In the genomic region with DNA sequence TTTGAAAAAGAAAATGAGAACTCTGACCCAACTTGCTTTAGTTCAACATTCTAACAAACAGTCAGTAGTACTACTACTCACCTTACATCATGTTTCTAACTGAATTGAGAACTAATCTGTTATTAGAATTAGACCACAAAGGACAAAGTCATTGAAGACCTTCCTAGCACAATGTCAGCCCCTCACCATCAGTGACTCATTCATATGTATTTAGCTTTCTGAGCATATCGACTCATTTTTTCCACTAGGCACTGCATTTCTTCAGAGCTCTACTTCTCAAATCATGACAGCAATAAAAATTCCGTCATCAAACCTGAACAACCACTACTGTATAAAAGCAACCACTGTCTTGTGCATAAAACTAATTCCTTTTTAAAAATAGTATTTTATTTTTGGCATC, we compare ENCODE assay signal across 22 cellular contexts. TPM values are rescaled to one million over a fixed set of nuclear protein-coding genes. Genes with fewer than 3 reads are reported as not detected.
DNase-seq lines count a peak whose midpoint lies in the region; ATAC-seq, FAIRE-seq and TF ChIP-seq lines count a peak whose summit lies in the region.
"Had no signal": no experiment of that assay in that cellular context is flagged by ENCODE, and none has a peak within 500 bp of the region (broad histone marks: within the 10 kb centered on the region; RNA-seq: fewer than 3 reads in every experiment).

No MANE protein-coding gene starts in this region.

- 98 to 100% methylated on average over 2 of the region's 2 CpGs for WGBS in GM23248 (ENCODE audit: low coverage in 1 of 2, low lambda C conversion rate in 2 of 2, missing lambda C conversion rate in 2 of 2), 2 experiments

- ATAC-seq in CD8-positive, alpha-beta T cell = no peak
- ATAC-seq in activated B cell treated with CpG ODN at 0.5 μM for 24 hours (ENCODE audit: low read depth) = peak; percentile 15
- ATAC-seq: A549 had no signal

- no peaks in the 10 kb centered on the region for H3K9me3 ChIP-seq in CD8-positive, alpha-beta T cell (ENCODE audit: low read length)
- no peaks in the 10 kb centered on the region for H3K9me3 ChIP-seq in endothelial cell of umbilical vein (replicated peaks; ENCODE audit: control insufficient read depth, insufficient read depth, low read length)
- no peaks in the 10 kb centered on the region for H3K9me3 ChIP-seq in GM23248 (ENCODE audit: low read depth)
- H3K9me3 ChIP-seq: A549, HAP-1, vagina had no signal

- intact Hi-C loops in CD8-positive, alpha-beta T cell (cut with DNase I, micrococcal nuclease) = loop anchor here in 1 of 2 experiments (10.0 kb wide), 1 partner anchor 478 kb away; the partner anchor contains the start of gene IMMP2L
- intact Hi-C loops in activated B cell treated with CpG ODN at 0.5 μM for 24 hours (cut with micrococcal nuclease) = no loop called here
- intact Hi-C loops in endothelial cell of umbilical vein (cut with micrococcal nuclease) = loop anchor here (5.0 kb wide), 1 partner anchor 651 kb away; no protein-coding TSS in a partner anchor

- H3K9me2 ChIP-seq in GM23248 (ENCODE audit: insufficient read depth) = no peaks in the 10 kb centered on the region

- no peaks in the 10 kb centered on the region for H3K79me2 ChIP-seq in endothelial cell of umbilical vein (ENCODE audit: control insufficient read depth, insufficient read depth, low read length)
- H3K79me2 ChIP-seq in GM23248 (ENCODE audit: insufficient read depth) = no peaks in the 10 kb centered on the region

- CTCF ChIA-PET in CD8-positive, alpha-beta T cell (lab: Charles Lee) = interaction anchor here (0.7 to 1.1 kb wide), 4 partner anchors 12 to 74 kb away, joined by 3 read pairs; no protein-coding TSS in a partner anchor
- CTCF ChIA-PET in activated B cell treated with CpG ODN at 0.5 μM for 24 hours (lab: Charles Lee) = interaction anchor here (1.3 kb wide), 1 partner anchor 13 kb away, joined by 9 read pairs; no protein-coding TSS in a partner anchor
- CTCF ChIA-PET in endothelial cell of umbilical vein (lab: Charles Lee) = interaction anchor here (1.1 to 1.8 kb wide), 2 partner anchors 8 to 12 kb away, joined by 3 to 8 read pairs; no protein-coding TSS in a partner anchor

- no peak for TF ChIP-seq CTCF in CD8-positive, alpha-beta T cell (IDR thresholded peaks at IDR 0.05)
- no peak for TF ChIP-seq CTCF in activated B cell treated with CpG ODN at 0.5 μM for 24 hours (IDR thresholded peaks at IDR 0.05)
- no peak for TF ChIP-seq CTCF in endothelial cell of umbilical vein (IDR thresholded peaks at IDR 0.05; ENCODE audit: extremely low read depth in 1 of 2, insufficient read depth in 1 of 2, low read depth in 1 of 2, low read length in 2 of 2)

- H3K27me3 Mint-ChIP-seq in CD8-positive, alpha-beta T cell (ENCODE audit: low read depth) = no peaks in the 10 kb centered on the region
- H3K27me3 Mint-ChIP-seq in activated B cell treated with CpG ODN at 0.5 μM for 24 hours = no peaks in the 10 kb centered on the region

- H3K27ac Mint-ChIP-seq in CD8-positive, alpha-beta T cell = peak overlapping the region; percentile 58
- H3K27ac Mint-ChIP-seq in activated B cell treated with CpG ODN at 0.5 μM for 24 hours = peak overlapping the region; percentile 59
- H3K27ac Mint-ChIP-seq: nephron had no signal

- H3K9me1 ChIP-seq in endothelial cell of umbilical vein (replicated peaks; ENCODE audit: control insufficient read depth, extremely low read depth, insufficient read depth, low read length) = no peaks in the 10 kb centered on the region

- H2AFZ ChIP-seq in endothelial cell of umbilical vein (ENCODE audit: low read depth, low read length) (no peak overlapping the region), GM23248 (no peak overlapping the region)

- no peak overlapping the region for H3K4me3 Mint-ChIP-seq in CD8-positive, alpha-beta T cell
- H3K4me3 Mint-ChIP-seq in activated B cell treated with CpG ODN at 0.5 μM for 24 hours = no peak overlapping the region
- H3K4me3 Mint-ChIP-seq: nephron had no signal

- H3K4me2 ChIP-seq in endothelial cell of umbilical vein (ENCODE audit: insufficient read depth, low read length) (no peak overlapping the region), GM23248 (ENCODE audit: unreplicated experiment) (no peak overlapping the region)
- H3K4me2 ChIP-seq: A549 had no signal

- H4K20me1 ChIP-seq in endothelial cell of umbilical vein (replicated peaks; ENCODE audit: control insufficient read depth, extremely low read depth, insufficient read depth, low read length) = no peaks in the 10 kb centered on the region
- H4K20me1 ChIP-seq in GM23248 (ENCODE audit: insufficient read depth) = no peaks in the 10 kb centered on the region

- BruUV-seq in endothelial cell of umbilical vein (replicated peaks; lab: Mats Ljungman, UMichigan) = no TSS peak

- no peaks in the 10 kb centered on the region for H3K9me3 Mint-ChIP-seq in CD8-positive, alpha-beta T cell
- peaks cover 3% of the 10 kb centered on the region for H3K9me3 Mint-ChIP-seq in activated B cell treated with CpG ODN at 0.5 μM for 24 hours
- H3K9me3 Mint-ChIP-seq: nephron had no signal

- no peaks in the 10 kb centered on the region for H3K27me3 ChIP-seq in CD8-positive, alpha-beta T cell (ENCODE audit: insufficient read depth, low read length)
- H3K27me3 ChIP-seq in endothelial cell of umbilical vein (ENCODE audit: control insufficient read depth in 2 of 2, insufficient read depth in 2 of 2, low read length in 2 of 2) (no peaks in the 10 kb centered on the region), GM23248 (replicated peaks; ENCODE audit: insufficient read depth) (no peaks in the 10 kb centered on the region)
- H3K27me3 ChIP-seq: vagina had no signal

- H3K9ac ChIP-seq in endothelial cell of umbilical vein (replicated peaks; ENCODE audit: extremely low read depth, insufficient read depth, low read length) = no peak overlapping the region
- H3K9ac ChIP-seq in GM23248 = no peak overlapping the region

- no peak for FAIRE-seq in endothelial cell of umbilical vein (lab: Jason Lieb, UNC)
- FAIRE-seq: A549, frontal cortex had no signal

- H3K36me3 Mint-ChIP-seq in CD8-positive, alpha-beta T cell = peaks cover 5% of the 10 kb centered on the region
- H3K36me3 Mint-ChIP-seq in activated B cell treated with CpG ODN at 0.5 μM for 24 hours (ENCODE audit: low read depth) = no peaks in the 10 kb centered on the region

- no peaks in the 10 kb centered on the region for H3K36me3 ChIP-seq in CD8-positive, alpha-beta T cell (ENCODE audit: insufficient read depth, low read length)
- H3K36me3 ChIP-seq in endothelial cell of umbilical vein (ENCODE audit: control insufficient read depth in 2 of 2, extremely low read depth in 1 of 2, insufficient read depth in 2 of 2, low read length in 2 of 2) (no peaks in the 10 kb centered on the region), GM23248 (ENCODE audit: low read depth) (no peaks in the 10 kb centered on the region)
- H3K36me3 ChIP-seq: HAP-1, vagina had no signal

- TF ChIP-seq POLR2A in endothelial cell of umbilical vein (IDR thresholded peaks at IDR 0.05; ENCODE audit: low read depth, low read length) = no peak

- H3K27ac ChIP-seq in CD8-positive, alpha-beta T cell (ENCODE audit: low read depth, low read length) = no peak overlapping the region
- H3K27ac ChIP-seq in endothelial cell of umbilical vein (ENCODE audit: insufficient read depth, low read depth, low read length) (no peak overlapping the region), GM23248 (no peak overlapping the region)
- H3K27ac ChIP-seq: A549, vagina had no signal

- in situ Hi-C loops in GM23248 (cut with MboI) = loop anchor here (10.0 kb wide), 1 partner anchor 388 kb away; no protein-coding TSS in a partner anchor

- no peak overlapping the region for H3K4me3 ChIP-seq in CD8-positive, alpha-beta T cell (ENCODE audit: low read depth, low read length)
- H3K4me3 ChIP-seq in endothelial cell of umbilical vein (replicated peaks in 1 of 3; ENCODE audit: insufficient read depth in 1 of 3, low read depth in 1 of 3, low read length in 3 of 3) = no peak overlapping the region
- H3K4me3 ChIP-seq in GM23248 = no peak overlapping the region
- H3K4me3 ChIP-seq: A549, HAP-1, vagina had no signal

- H3K4me1 ChIP-seq in CD8-positive, alpha-beta T cell (ENCODE audit: insufficient read depth, low read length) = peaks cover 60% of the 10 kb centered on the region
- H3K4me1 ChIP-seq in endothelial cell of umbilical vein (ENCODE audit: control insufficient read depth, extremely low read depth, insufficient read depth, low read length) (no peaks in the 10 kb centered on the region), GM23248 (ENCODE audit: insufficient read depth) (peaks cover 26% of the 10 kb centered on the region)
- H3K4me1 ChIP-seq: A549 had no signal

- peaks cover 18% of the 10 kb centered on the region for H3F3A ChIP-seq in GM23248 (ENCODE audit: insufficient read depth)

- POLR2A ChIA-PET in CD8-positive, alpha-beta T cell (lab: Charles Lee) = interaction anchor here (0.6 to 1.5 kb wide), 3 partner anchors 10 to 62 kb away, joined by 3 to 5 read pairs (median 3); no protein-coding TSS in a partner anchor
- POLR2A ChIA-PET in activated B cell treated with CpG ODN at 0.5 μM for 24 hours (lab: Charles Lee) (interaction anchor here (1.1 kb wide), 1 partner anchor 44 kb away, joined by 3 read pairs; no protein-coding TSS in a partner anchor), endothelial cell of umbilical vein (lab: Charles Lee) (no interaction called here)

- dilution Hi-C loops in endothelial cell of umbilical vein (cut with MboI; ENCODE audit: extremely low pct_ligation_motif_present, low sequenced_read_pairs) = no loop called here

- DNase-seq in activated CD4-positive, alpha-beta T cell treated with anti-CD3 and anti-CD28 coated beads for 4 hours = peak; percentile 21 to 26
- no peak for DNase-seq in activated CD4-positive, alpha-beta T cell treated with anti-CD3 and anti-CD28 coated beads, Interleukin-2, amount 50 U/mL, for 1 hour
- DNase-seq in CD8-positive, alpha-beta T cell = no peak
- no peak for DNase-seq in activated B cell treated with CpG ODN at 0.5 μM for 24 hours
- DNase-seq in endothelial cell of umbilical vein (ENCODE audit: low read depth, low spot score) = no peak
- DNase-seq in NCI-H146 (lab: John Stamatoyannopoulos, UW) = no peak
- no peak for DNase-seq in iPS-NIHi11 (ENCODE audit: low spot score)
- no peak for DNase-seq in GM23248
- DNase-seq: aorta; C1 segment of cervical spinal cord; GF-D8; kidney glomerular epithelial cell; mammary epithelial cell; NCI-H1105 treated with DMSO at 0.1 percent for 48 hours; NCI-H526; stimulated activated CD4-positive, alpha-beta T cell treated with anti-CD3 and anti-CD28 coated beads, Interleukin-2, amount 100 ng/mL, for 48 hours had no signal

- peaks cover 68% of the 10 kb centered on the region for H3K4me1 Mint-ChIP-seq in CD8-positive, alpha-beta T cell (ENCODE audit: low read depth)
- H3K4me1 Mint-ChIP-seq in activated B cell treated with CpG ODN at 0.5 μM for 24 hours = peaks cover 45% of the 10 kb centered on the region

RNA-seq across cellular contexts. Expression of gene LRRN3, which starts 4.4 kb away (rescaled TPM):
- total RNA-seq in CD8-positive, alpha-beta T cell = 1 to 10 TPM; 8.4 to 9.0 TPM
- total RNA-seq in activated B cell treated with CpG ODN at 0.5 μM for 24 hours = not detected in 2 replicates
- not detected in 2 replicates for total RNA-seq in endothelial cell of umbilical vein
- not detected in 2 replicates for polyA plus RNA-seq in endothelial cell of umbilical vein
- not detected in 2 replicates for polyA plus RNA-seq in endothelial cell of umbilical vein (2011; cell fraction: cytosol; rRNA removed)
- polyA plus RNA-seq in endothelial cell of umbilical vein (2011; cell fraction: nucleus; rRNA removed) = not detected in 2 replicates
- polyA plus RNA-seq in endothelial cell of umbilical vein (2012) = not detected in 2 replicates
- 0.29 TPM in 1 of 2 replicates, not detected in the other for polyA minus RNA-seq in endothelial cell of umbilical vein
- polyA minus RNA-seq in endothelial cell of umbilical vein (2011; cell fraction: cytosol; rRNA and poly(A)+ RNA removed) = not detected
- polyA minus RNA-seq in endothelial cell of umbilical vein (2011; cell fraction: nucleus; rRNA and poly(A)+ RNA removed) = not detected in 2 replicates
- 0.25 and 0.43 TPM in 2 replicates for total RNA-seq in GM23248 (2014; rRNA removed; shearing (Covaris generic))
- 0.16 and 0.41 TPM in 2 replicates for polyA plus RNA-seq in GM23248 (2016; fragmentation: Nextera tagmentation; extraction: Ambion mirVana)
- total RNA-seq: OCI-LY7 had no signal

Comparison
In these comparisons a context has a peak if more than half of its experiments do, and no peak if none do; other contexts are left out.
1. DNase-seq: peak in activated CD4-positive, alpha-beta T cell treated with anti-CD3 and anti-CD28 coated beads for 4 hours (2 of 2); none in activated CD4-positive, alpha-beta T cell treated with anti-CD3 and anti-CD28 coated beads, Interleukin-2, amount 50 U/mL, for 1 hour (single experiment), CD8-positive, alpha-beta T cell (0 of 7), activated B cell treated with CpG ODN at 0.5 μM for 24 hours (single experiment), endothelial cell of umbilical vein (single experiment), NCI-H146 (single experiment), iPS-NIHi11 (single experiment) and GM23248 (single experiment).